Comparison of ENCODE assay signal across 11 cellular contexts in genomic region chr10:6755891-6756460, GRCh38.
DNase-seq lines count a peak whose midpoint lies in the region; ATAC-seq and TF ChIP-seq lines count a peak whose summit lies in the region.
"Had no signal": no experiment of that assay in that cellular context is flagged by ENCODE, and none has a peak within 500 bp of the region (broad histone marks: within the 10 kb centered on the region; RNA-seq: fewer than 3 reads in every experiment).

No MANE protein-coding gene starts in this region.

- peak; percentile 59 for ATAC-seq in GM19455 (IDR thresholded peaks at IDR 0.05; ENCODE audit: unreplicated experiment)

- POLR2A ChIA-PET in MCF 10A (lab: Yijun Ruan, JAX) = interaction anchor here (0.6 to 1.6 kb wide), 5 partner anchors 10 to 659 kb away, joined by 3 to 5 read pairs (median 4); no protein-coding TSS in a partner anchor

- H3K36me3 Mint-ChIP-seq in CD14-positive monocyte (no peaks in the 10 kb centered on the region), MCF 10A (ENCODE audit: insufficient read depth, unreplicated experiment) (peaks cover 5% of the 10 kb centered on the region)
- H3K36me3 Mint-ChIP-seq: CD4-positive, alpha-beta memory T cell had no signal

- no peaks in the 10 kb centered on the region for H3K36me3 ChIP-seq in spleen

- TF ChIP-seq CTCF in AG10803 (conservative IDR thresholded peaks at IDR 0.05; ENCODE audit: low read length) (no peak), spleen (IDR thresholded peaks at IDR 0.05 in 8 of 11, conservative IDR thresholded peaks at IDR 0.05 in 3 of 11) (no peak), CD14-positive monocyte (IDR thresholded peaks at IDR 0.05) (no peak), MCF 10A (IDR thresholded peaks at IDR 0.05; ENCODE audit: unreplicated experiment) (no peak)

- H3K4me1 Mint-ChIP-seq in CD14-positive monocyte (peaks cover 8% of the 10 kb centered on the region), MCF 10A (ENCODE audit: insufficient read depth, unreplicated experiment) (peaks cover 6% of the 10 kb centered on the region)
- H3K4me1 Mint-ChIP-seq: CD4-positive, alpha-beta memory T cell had no signal

- H3K27ac ChIP-seq in spleen = no peak overlapping the region

- WGBS in spleen, 5 donors = 46 to 55% (median 54%) methylated on average over 7 of the region's 7 CpGs

- TF ChIP-seq POLR2A in spleen (IDR thresholded peaks at IDR 0.05) = no peak

- no peak overlapping the region for H3K27ac Mint-ChIP-seq in CD14-positive monocyte
- no peak overlapping the region for H3K27ac Mint-ChIP-seq in MCF 10A (ENCODE audit: low read depth, unreplicated experiment)
- H3K27ac Mint-ChIP-seq: CD4-positive, alpha-beta memory T cell had no signal

- H3K4me3 ChIP-seq in AG10803 (ENCODE audit: low read length) (no peak overlapping the region), spleen (no peak overlapping the region)

- peaks cover 0 to 46% (median 4%) of the 10 kb centered on the region in 7 donors for H3K27me3 ChIP-seq in spleen (replicated peaks in 1 of 7)

- CTCF ChIA-PET in MCF 10A (lab: Yijun Ruan, JAX) = no interaction called here

- H3K9me3 Mint-ChIP-seq in CD14-positive monocyte = peaks cover 2 to 11% (median 3%) of the 10 kb centered on the region in 7 donors
- H3K9me3 Mint-ChIP-seq in MCF 10A (ENCODE audit: unreplicated experiment) = peaks cover 1% of the 10 kb centered on the region

- intact Hi-C loops in head of caudate nucleus (cut with DNase I) (no loop called here), spleen (cut with DNase I; ENCODE audit: low total_unique reads) (no loop called here), CD14-positive monocyte (cut with micrococcal nuclease) (no loop called here), MCF 10A (cut with micrococcal nuclease) (no loop called here)

- H3K4me1 ChIP-seq in spleen = no peaks in the 10 kb centered on the region

- H3K4me3 Mint-ChIP-seq in CD14-positive monocyte = no peak overlapping the region
- H3K4me3 Mint-ChIP-seq in MCF 10A (ENCODE audit: unreplicated experiment) = no peak overlapping the region
- H3K4me3 Mint-ChIP-seq: CD4-positive, alpha-beta memory T cell had no signal

- H3K27me3 Mint-ChIP-seq in CD14-positive monocyte (ENCODE audit: low read depth in 3 of 3) (peaks cover 8 to 21% (median 13%) of the 10 kb centered on the region in 3 donors), MCF 10A (ENCODE audit: insufficient read depth, unreplicated experiment) (no peaks in the 10 kb centered on the region)

- BruUV-seq in MCF 10A (replicated peaks; lab: Mats Ljungman, UMichigan) = no TSS peak

- DNase-seq in AG10803 (ENCODE audit: low read depth) (peak; percentile 50), NCI-H526 (lab: John Stamatoyannopoulos, UW) (peak; percentile 9 to 32), head of caudate nucleus (peak in 28 of 42 donors; percentile 14 to 73 (median 38)), spleen (no peak), NCI-H1105 (lab: John Stamatoyannopoulos, UW) (no peak), CD14-positive monocyte (ENCODE audit: low spot score) (no peak), MCF 10A (ENCODE audit: unreplicated experiment) (no peak)
- DNase-seq: activated naive CD4-positive, alpha-beta T cell treated with Interleukin-2 at 50 U/mL for 16 hours; CD4-positive, alpha-beta memory T cell; NCI-H510A had no signal

- peaks cover 0 to 10% (median 5%) of the 10 kb centered on the region in 8 donors for H3K9me3 ChIP-seq in spleen

Comparison
In these comparisons a context has a peak if more than half of its experiments do, and no peak if none do; other contexts are left out.
1. DNase-seq: peak in AG10803 (single experiment), NCI-H526 (2 of 2) and head of caudate nucleus (28 of 42); none in spleen (single experiment), NCI-H1105 (single experiment), CD14-positive monocyte (single experiment) and MCF 10A (single experiment).